ENCODE assay signal across 6 cellular contexts in genomic region chr9:69440254-69440955, GRCh38.
A peak's percentile ranks its signal among the peaks of the same experiment; 100 is the strongest.
DNase-seq lines count a peak whose midpoint lies in the region; ATAC-seq, FAIRE-seq and TF ChIP-seq lines count a peak whose summit lies in the region.
"Not testable (repeated sequence)": the region's sequence is repeated elsewhere in the genome, so short reads cannot be mapped to it uniquely, and the experiment has no call there.

No MANE protein-coding gene starts in this region.

- H3K27ac Mint-ChIP-seq in CD4-positive, alpha-beta memory T cell = peak overlapping the region in 4 of 7 donors; percentile 25 to 84 (median 66)
- not testable (repeated sequence) for H3K27ac Mint-ChIP-seq in activated CD4-positive, alpha-beta T cell treated with anti-CD3 and anti-CD28 coated beads, Interleukin-2, amount 10 ng/mL, durations not matched to agents 24 days and 14 days; activated T-cell treated with anti-CD3 and anti-CD28 coated beads, Interleukin-2, amount 50 U/mL, for 72 hours

- H3K4me3 Mint-ChIP-seq in CD4-positive, alpha-beta memory T cell = peak overlapping the region in 5 of 8 donors; percentile 49 to 72 (median 58)
- H3K4me3 Mint-ChIP-seq in activated CD4-positive, alpha-beta T cell treated with anti-CD3 and anti-CD28 coated beads, Interleukin-2, amount 10 ng/mL, durations not matched to agents 24 days and 14 days = peak overlapping the region; percentile 65
- H3K4me3 Mint-ChIP-seq in activated T-cell treated with anti-CD3 and anti-CD28 coated beads, Interleukin-2, amount 50 U/mL, for 72 hours = peak overlapping the region; percentile 27 to 66

- in situ Hi-C loops in HepG2 (cut with HindIII; ENCODE audit: extremely low pct_ligation_motif_present, low pct_unique_long_range_greater_than_20kb) = loop anchor here (5.0 to 25.0 kb wide), 2 partner anchors 62 to 472 kb away; no protein-coding TSS in a partner anchor

- not testable (repeated sequence) for TF ChIP-seq EP300 in HepG2 (IDR thresholded peaks at IDR 0.05; ENCODE audit: low read depth in 2 of 2, low read length in 2 of 2); HepG2 (CRISPR knock-in tag; IDR thresholded peaks at IDR 0.05; ENCODE audit: borderline replicate concordance)

- H3K36me3 Mint-ChIP-seq in CD4-positive, alpha-beta memory T cell; activated CD4-positive, alpha-beta T cell treated with anti-CD3 and anti-CD28 coated beads, Interleukin-2, amount 10 ng/mL, durations not matched to agents 24 days and 14 days (ENCODE audit: low read depth); activated T-cell treated with anti-CD3 and anti-CD28 coated beads, Interleukin-2, amount 50 U/mL, for 72 hours (ENCODE audit: insufficient read depth in 2 of 2): not testable (repeated sequence)

- DNase-seq in CD4-positive, alpha-beta memory T cell = peak in 3 of 5 donors; percentile 13 to 28 (median 18)
- DNase-seq in NCI-H2029 (lab: John Stamatoyannopoulos, UW) (peak; percentile 36), SHP77 (lab: John Stamatoyannopoulos, UW) (peak; percentile 1 to 15)
- peak; percentile 67 for DNase-seq in activated CD4-positive, alpha-beta T cell treated with anti-CD3 and anti-CD28 coated beads, Interleukin-2, amount 10 ng/mL, durations not matched to agents 24 days and 14 days
- DNase-seq in activated T-cell treated with anti-CD3 and anti-CD28 coated beads, Interleukin-2, amount 50 U/mL, for 72 hours; HepG2 (ENCODE audit: low spot score): not testable (repeated sequence)

- H3K4me1 Mint-ChIP-seq in CD4-positive, alpha-beta memory T cell = peaks cover 0 to 16% (median 2%) of the 10 kb centered on the region in 4 donors
- peaks cover 11% of the 10 kb centered on the region for H3K4me1 Mint-ChIP-seq in activated CD4-positive, alpha-beta T cell treated with anti-CD3 and anti-CD28 coated beads, Interleukin-2, amount 10 ng/mL, durations not matched to agents 24 days and 14 days
- H3K4me1 Mint-ChIP-seq in activated T-cell treated with anti-CD3 and anti-CD28 coated beads, Interleukin-2, amount 50 U/mL, for 72 hours (ENCODE audit: low read depth) = not testable (repeated sequence)

- not testable (repeated sequence) for H3K9ac ChIP-seq in HepG2 (ENCODE audit: insufficient read depth, low read depth, low read length)

- not testable (repeated sequence) for H3K9me3 Mint-ChIP-seq in CD4-positive, alpha-beta memory T cell; activated CD4-positive, alpha-beta T cell treated with anti-CD3 and anti-CD28 coated beads, Interleukin-2, amount 10 ng/mL, durations not matched to agents 24 days and 14 days; activated T-cell treated with anti-CD3 and anti-CD28 coated beads, Interleukin-2, amount 50 U/mL, for 72 hours

- not testable (repeated sequence) for H3K4me3 ChIP-seq in CD4-positive, alpha-beta memory T cell (ENCODE audit: low read length in 2 of 2); HepG2 (replicated peaks in 1 of 3; ENCODE audit: insufficient read depth in 1 of 3, low read depth in 2 of 3, low read length in 3 of 3)

- H3K27ac ChIP-seq in CD4-positive, alpha-beta memory T cell (ENCODE audit: low read depth, low read length); HepG2 (ENCODE audit: extremely low read length, insufficient read depth, low read length): not testable (repeated sequence)

- H3K27me3 Mint-ChIP-seq in CD4-positive, alpha-beta memory T cell; activated CD4-positive, alpha-beta T cell treated with anti-CD3 and anti-CD28 coated beads, Interleukin-2, amount 10 ng/mL, durations not matched to agents 24 days and 14 days; activated T-cell treated with anti-CD3 and anti-CD28 coated beads, Interleukin-2, amount 50 U/mL, for 72 hours (ENCODE audit: low read depth): not testable (repeated sequence)

- ATAC-seq in activated T-cell treated with anti-CD3 and anti-CD28 coated beads, Interleukin-2, amount 50 U/mL, for 72 hours (replicated peaks in 1 of 2); HepG2: not testable (repeated sequence)

- H3K4me1 ChIP-seq in CD4-positive, alpha-beta memory T cell (ENCODE audit: insufficient read depth, low read length); HepG2 (ENCODE audit: insufficient read depth, low read length): not testable (repeated sequence)

- not testable (repeated sequence) for H3K79me2 ChIP-seq in HepG2 (ENCODE audit: insufficient read depth, low read length)

- not testable (repeated sequence) for FAIRE-seq in HepG2 (lab: Jason Lieb, UNC)

- not testable (repeated sequence) for H3K4me2 ChIP-seq in HepG2 (ENCODE audit: low read depth, low read length)

- TF ChIP-seq POLR2A in HepG2 (IDR thresholded peaks at IDR 0.05; ENCODE audit: insufficient read depth in 1 of 2, low read depth in 2 of 2, low read length in 2 of 2) = not testable (repeated sequence)

- WGBS in HepG2 (ENCODE audit: low lambda C conversion rate) = 24% methylated on average over 8 of the region's 15 CpGs

- TF ChIP-seq RAD21 in HepG2 (CRISPR knock-in tag; IDR thresholded peaks at IDR 0.05) = not testable (repeated sequence)

- not testable (repeated sequence) for BruUV-seq in HepG2 (replicated peaks; lab: Mats Ljungman, UMichigan)

- H3K36me3 ChIP-seq in CD4-positive, alpha-beta memory T cell (ENCODE audit: insufficient read depth, low read length); HepG2 (replicated peaks in 1 of 2; ENCODE audit: control insufficient read depth in 1 of 2, insufficient read depth in 2 of 2, low read length in 2 of 2): not testable (repeated sequence)

- not testable (repeated sequence) for TF ChIP-seq CTCF in HepG2 (CRISPR knock-in tag; IDR thresholded peaks at IDR 0.05)

- H3K9me3 ChIP-seq in CD4-positive, alpha-beta memory T cell (ENCODE audit: control insufficient read depth in 1 of 2, low read length in 2 of 2); HepG2 (ENCODE audit: low read length): not testable (repeated sequence)

- H4K20me1 ChIP-seq in HepG2 (ENCODE audit: insufficient read depth, low read length) = not testable (repeated sequence)

- not testable (repeated sequence) for H3K27me3 ChIP-seq in CD4-positive, alpha-beta memory T cell (ENCODE audit: insufficient read depth, low read length); HepG2 (ENCODE audit: control insufficient read depth in 1 of 2, insufficient read depth in 2 of 2, low read length in 2 of 2)

- POLR2A ChIA-PET in CD4-positive, alpha-beta memory T cell (lab: Charles Lee; ENCODE audit: partially characterized antibody); HepG2 (lab: Yijun Ruan, JAX): not testable (repeated sequence)

- CTCF ChIA-PET in CD4-positive, alpha-beta memory T cell (lab: Charles Lee; ENCODE audit: partially characterized antibody) = interaction anchor here (1.3 kb wide), 1 partner anchor 18 kb away, joined by 3 read pairs; no protein-coding TSS in a partner anchor
- CTCF ChIA-PET in HepG2 (lab: Yijun Ruan, JAX; ENCODE audit: low intra/inter-chr PET ratio, low total read pairs) = not testable (repeated sequence)

- H2AFZ ChIP-seq in HepG2 (ENCODE audit: low read length) = not testable (repeated sequence)

- intact Hi-C loops in CD4-positive, alpha-beta memory T cell (cut with micrococcal nuclease); activated CD4-positive, alpha-beta T cell treated with anti-CD3 and anti-CD28 coated beads, Interleukin-2, amount 10 ng/mL, durations not matched to agents 24 days and 14 days (cut with micrococcal nuclease); HepG2 (cut with micrococcal nuclease; ENCODE audit: unreplicated experiment): not testable (repeated sequence)

TF ChIP-seq in HepG2, 621 proteins besides CTCF, POLR2A, EP300 and RAD21:
- not testable (repeated sequence) for TF ChIP-seq FOXA1 (IDR thresholded peaks at IDR 0.05)
- TF ChIP-seq FOXA1 (CRISPR knock-in tag; IDR thresholded peaks at IDR 0.05) = peak; percentile 36; the same call in 1 of the 2 replicates
- TF ChIP-seq, protein P1, sequence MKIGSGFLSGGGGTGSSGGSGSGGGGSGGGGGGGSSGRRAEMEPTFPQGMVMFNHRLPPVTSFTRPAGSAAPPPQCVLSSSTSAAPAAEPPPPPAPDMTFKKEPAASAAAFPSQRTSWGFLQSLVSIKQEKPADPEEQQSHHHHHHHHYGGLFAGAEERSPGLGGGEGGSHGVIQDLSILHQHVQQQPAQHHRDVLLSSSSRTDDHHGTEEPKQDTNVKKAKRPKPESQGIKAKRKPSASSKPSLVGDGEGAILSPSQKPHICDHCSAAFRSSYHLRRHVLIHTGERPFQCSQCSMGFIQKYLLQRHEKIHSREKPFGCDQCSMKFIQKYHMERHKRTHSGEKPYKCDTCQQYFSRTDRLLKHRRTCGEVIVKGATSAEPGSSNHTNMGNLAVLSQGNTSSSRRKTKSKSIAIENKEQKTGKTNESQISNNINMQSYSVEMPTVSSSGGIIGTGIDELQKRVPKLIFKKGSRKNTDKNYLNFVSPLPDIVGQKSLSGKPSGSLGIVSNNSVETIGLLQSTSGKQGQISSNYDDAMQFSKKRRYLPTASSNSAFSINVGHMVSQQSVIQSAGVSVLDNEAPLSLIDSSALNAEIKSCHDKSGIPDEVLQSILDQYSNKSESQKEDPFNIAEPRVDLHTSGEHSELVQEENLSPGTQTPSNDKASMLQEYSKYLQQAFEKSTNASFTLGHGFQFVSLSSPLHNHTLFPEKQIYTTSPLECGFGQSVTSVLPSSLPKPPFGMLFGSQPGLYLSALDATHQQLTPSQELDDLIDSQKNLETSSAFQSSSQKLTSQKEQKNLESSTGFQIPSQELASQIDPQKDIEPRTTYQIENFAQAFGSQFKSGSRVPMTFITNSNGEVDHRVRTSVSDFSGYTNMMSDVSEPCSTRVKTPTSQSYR (CRISPR knock-in tag; IDR thresholded peaks at IDR 0.05; ENCODE audit: borderline replicate concordance) = peak; percentile 73; the same call in 1 of the 2 replicates
